In the genomic region with DNA sequence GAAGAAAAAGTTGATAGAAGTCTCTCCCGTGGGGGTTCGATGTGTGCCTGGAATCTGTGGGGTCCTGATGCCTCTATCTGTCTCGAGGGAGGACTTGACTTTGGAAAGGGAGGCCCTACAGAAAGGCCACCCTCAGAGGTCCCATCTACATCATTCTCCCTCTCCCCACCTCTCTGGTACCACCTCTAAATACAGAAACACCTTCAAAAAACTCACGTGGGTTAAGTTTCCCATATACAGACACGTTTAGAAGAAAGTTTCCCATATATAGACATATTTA, we compare ENCODE assay signal across 17 cellular contexts. TPM values are rescaled to one million over a fixed set of nuclear protein-coding genes. Genes with fewer than 3 reads are reported as not detected.
"Had no signal": no experiment of that assay in that cellular context is flagged by ENCODE, and none has a peak within 500 bp of the region (broad histone marks: within the 10 kb centered on the region; RNA-seq: fewer than 3 reads in every experiment).

No MANE protein-coding gene starts in this region.

- H3K4me3 ChIP-seq: body of pancreas, lung, tibial artery had no signal

- ATAC-seq: activated CD8-positive, alpha-beta memory T cell treated with anti-CD3 and anti-CD28 coated beads, Interleukin-2, amount 10 ng/mL, durations not matched to agents 7 days and 5 days; activated naive CD4-positive, alpha-beta T cell treated with anti-CD3 and anti-CD28 coated beads, Interleukin-2, amount 50 U/mL, for 72 hours; activated T-cell treated with anti-CD3 and anti-CD28 coated beads, Interleukin-2, amount 50 U/mL, for 4 hours; natural killer cell treated with Interleukin-12 subunit alpha and Interleukin-12 subunit beta and Interleukin-15 and Interleukin-18, amount 100 ng/mL, for 72 hours; SK-N-SH treated with all-trans-retinoic acid at 6 μM for 48 hours; T-helper 17 cell had no signal

- H3K27ac ChIP-seq: tibial artery had no signal

- H3K9me3 ChIP-seq: body of pancreas had no signal

- H3K27me3 ChIP-seq: body of pancreas, tibial artery had no signal

- H3K36me3 ChIP-seq: tibial artery had no signal

- DNase-seq: activated CD8-positive, alpha-beta memory T cell treated with anti-CD3 and anti-CD28 coated beads, Interleukin-2, amount 10 ng/mL, durations not matched to agents 7 days and 5 days; activated effector memory CD4-positive, alpha-beta T cell treated with anti-CD3 and anti-CD28 coated beads, Interleukin-2, amount 50 U/mL, for 16 hours; activated T-cell treated with anti-CD3 and anti-CD28 coated beads, Interleukin-2, amount 50 U/mL, for 4 hours; amniotic stem cell; central memory CD4-positive, alpha-beta T cell; cortex of kidney; hippocampal formation; kidney glomerular epithelial cell; occipital lobe; T-helper 17 cell had no signal

RNA-seq across cellular contexts. Expression of gene TMEM37, which starts 5.3 kb away (rescaled TPM):
- total RNA-seq: activated CD8-positive, alpha-beta memory T cell treated with anti-CD3 and anti-CD28 coated beads, Interleukin-2, amount 10 ng/mL, durations not matched to agents 7 days and 5 days; activated naive CD4-positive, alpha-beta T cell treated with anti-CD3 and anti-CD28 coated beads, Interleukin-2, amount 50 U/mL, for 72 hours; mononuclear cell; natural killer cell treated with Interleukin-12 subunit alpha and Interleukin-12 subunit beta and Interleukin-15 and Interleukin-18, amount 100 ng/mL, for 72 hours; occipital lobe; T-helper 17 cell had no signal
